ENCODE assay signal across 1 cellular context in the genomic region with DNA sequence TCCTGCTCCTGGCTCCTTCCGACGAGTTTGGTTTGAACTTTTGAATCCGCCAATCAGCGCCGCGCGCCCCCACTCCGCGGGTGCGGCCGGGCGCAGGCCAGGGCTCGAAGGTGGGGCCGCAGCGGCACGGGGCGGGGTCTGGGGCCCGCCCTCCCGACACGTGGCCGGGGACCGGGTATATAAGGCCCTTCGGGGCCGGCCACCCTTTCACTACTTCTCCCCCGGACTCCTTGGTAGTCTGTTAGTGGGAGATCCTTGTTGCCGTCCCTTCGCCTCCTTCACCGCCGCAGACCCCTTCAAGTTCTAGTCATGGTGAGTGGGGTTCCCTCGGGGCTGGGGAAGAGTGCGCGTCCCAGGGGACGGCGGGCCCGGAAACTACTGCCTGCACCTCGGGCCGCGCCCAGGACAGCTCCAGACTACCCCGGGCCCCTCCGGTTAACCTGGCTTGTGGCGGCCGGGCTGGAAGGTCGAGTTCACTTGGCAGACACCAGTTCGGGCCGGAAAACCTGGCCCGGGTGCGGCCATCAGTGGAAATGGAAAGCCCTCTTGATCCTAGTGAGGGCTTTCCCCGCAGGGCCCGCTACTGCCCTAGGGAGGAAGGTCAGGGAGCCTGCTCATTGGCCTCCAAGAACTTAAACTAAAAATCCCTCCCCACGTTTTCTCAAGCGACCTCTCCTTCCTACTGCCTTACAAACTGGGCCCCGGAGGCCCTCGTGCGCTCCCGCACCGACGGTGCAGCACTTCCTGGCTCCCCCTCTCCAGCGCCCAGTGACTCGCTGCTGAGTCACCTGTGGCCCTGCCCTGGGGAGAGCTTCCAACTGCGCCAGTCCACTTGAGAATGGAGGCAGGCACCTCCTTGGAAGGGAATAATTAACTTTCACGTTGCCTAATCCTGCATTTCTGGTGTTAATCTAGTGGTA.
A peak's percentile ranks its signal among the peaks of the same experiment; 100 is the strongest.
TF ChIP-seq lines count a peak whose summit lies in the region.

A gene (plus strand): TSS at position 210 of the 920 bp plus-strand sequence. CDS start 100 bp downstream, at position 310.

TF ChIP-seq in HCT116, 20 proteins besides CTCF, POLR2A, EP300 and RAD21 (continued from another document):
- TF ChIP-seq, protein P1, sequence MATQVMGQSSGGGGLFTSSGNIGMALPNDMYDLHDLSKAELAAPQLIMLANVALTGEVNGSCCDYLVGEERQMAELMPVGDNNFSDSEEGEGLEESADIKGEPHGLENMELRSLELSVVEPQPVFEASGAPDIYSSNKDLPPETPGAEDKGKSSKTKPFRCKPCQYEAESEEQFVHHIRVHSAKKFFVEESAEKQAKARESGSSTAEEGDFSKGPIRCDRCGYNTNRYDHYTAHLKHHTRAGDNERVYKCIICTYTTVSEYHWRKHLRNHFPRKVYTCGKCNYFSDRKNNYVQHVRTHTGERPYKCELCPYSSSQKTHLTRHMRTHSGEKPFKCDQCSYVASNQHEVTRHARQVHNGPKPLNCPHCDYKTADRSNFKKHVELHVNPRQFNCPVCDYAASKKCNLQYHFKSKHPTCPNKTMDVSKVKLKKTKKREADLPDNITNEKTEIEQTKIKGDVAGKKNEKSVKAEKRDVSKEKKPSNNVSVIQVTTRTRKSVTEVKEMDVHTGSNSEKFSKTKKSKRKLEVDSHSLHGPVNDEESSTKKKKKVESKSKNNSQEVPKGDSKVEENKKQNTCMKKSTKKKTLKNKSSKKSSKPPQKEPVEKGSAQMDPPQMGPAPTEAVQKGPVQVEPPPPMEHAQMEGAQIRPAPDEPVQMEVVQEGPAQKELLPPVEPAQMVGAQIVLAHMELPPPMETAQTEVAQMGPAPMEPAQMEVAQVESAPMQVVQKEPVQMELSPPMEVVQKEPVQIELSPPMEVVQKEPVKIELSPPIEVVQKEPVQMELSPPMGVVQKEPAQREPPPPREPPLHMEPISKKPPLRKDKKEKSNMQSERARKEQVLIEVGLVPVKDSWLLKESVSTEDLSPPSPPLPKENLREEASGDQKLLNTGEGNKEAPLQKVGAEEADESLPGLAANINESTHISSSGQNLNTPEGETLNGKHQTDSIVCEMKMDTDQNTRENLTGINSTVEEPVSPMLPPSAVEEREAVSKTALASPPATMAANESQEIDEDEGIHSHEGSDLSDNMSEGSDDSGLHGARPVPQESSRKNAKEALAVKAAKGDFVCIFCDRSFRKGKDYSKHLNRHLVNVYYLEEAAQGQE (IDR thresholded peaks at IDR 0.05; ENCODE audit: low read depth): no peak
- peak; percentile 80 for TF ChIP-seq TCF7L2 (IDR thresholded peaks at IDR 0.05; ENCODE audit: borderline replicate concordance, extremely low read depth, insufficient read depth, insufficient read length)
- no peak for TF ChIP-seq EGR1 (IDR thresholded peaks at IDR 0.05; ENCODE audit: low read depth)
- TF ChIP-seq, protein P2, sequence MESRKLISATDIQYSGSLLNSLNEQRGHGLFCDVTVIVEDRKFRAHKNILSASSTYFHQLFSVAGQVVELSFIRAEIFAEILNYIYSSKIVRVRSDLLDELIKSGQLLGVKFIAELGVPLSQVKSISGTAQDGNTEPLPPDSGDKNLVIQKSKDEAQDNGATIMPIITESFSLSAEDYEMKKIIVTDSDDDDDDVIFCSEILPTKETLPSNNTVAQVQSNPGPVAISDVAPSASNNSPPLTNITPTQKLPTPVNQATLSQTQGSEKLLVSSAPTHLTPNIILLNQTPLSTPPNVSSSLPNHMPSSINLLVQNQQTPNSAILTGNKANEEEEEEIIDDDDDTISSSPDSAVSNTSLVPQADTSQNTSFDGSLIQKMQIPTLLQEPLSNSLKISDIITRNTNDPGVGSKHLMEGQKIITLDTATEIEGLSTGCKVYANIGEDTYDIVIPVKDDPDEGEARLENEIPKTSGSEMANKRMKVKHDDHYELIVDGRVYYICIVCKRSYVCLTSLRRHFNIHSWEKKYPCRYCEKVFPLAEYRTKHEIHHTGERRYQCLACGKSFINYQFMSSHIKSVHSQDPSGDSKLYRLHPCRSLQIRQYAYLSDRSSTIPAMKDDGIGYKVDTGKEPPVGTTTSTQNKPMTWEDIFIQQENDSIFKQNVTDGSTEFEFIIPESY (IDR thresholded peaks at IDR 0.05; ENCODE audit: extremely low read depth, insufficient replicate concordance, low read length): no peak
- peak; percentile 96 for TF ChIP-seq POLR2AphosphoS5 (IDR thresholded peaks at IDR 0.05; ENCODE audit: low read depth, low read length)
- no peak; the same call in 1 of the 2 replicates for TF ChIP-seq SRF (IDR thresholded peaks at IDR 0.05; ENCODE audit: low read depth)
- no peak for TF ChIP-seq CBX3 (IDR thresholded peaks at IDR 0.05; ENCODE audit: low read depth)
- TF ChIP-seq JUND (IDR thresholded peaks at IDR 0.05): peak; percentile 76
- TF ChIP-seq, protein P3, sequence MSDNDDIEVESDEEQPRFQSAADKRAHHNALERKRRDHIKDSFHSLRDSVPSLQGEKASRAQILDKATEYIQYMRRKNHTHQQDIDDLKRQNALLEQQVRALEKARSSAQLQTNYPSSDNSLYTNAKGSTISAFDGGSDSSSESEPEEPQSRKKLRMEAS (IDR thresholded peaks at IDR 0.05): peak; percentile 78
- TF ChIP-seq ELF1 (IDR thresholded peaks at IDR 0.05; ENCODE audit: borderline replicate concordance, low read depth): peak; percentile 35; the same call in 1 of the 2 replicates
- TF ChIP-seq SP1 (IDR thresholded peaks at IDR 0.05; ENCODE audit: low read depth): peak; percentile 86
